ENCODE assay signal across 18 cellular contexts in genomic region chr10:129768437-129769355, GRCh38.
DNase-seq lines count a peak whose midpoint lies in the region; ATAC-seq and TF ChIP-seq lines count a peak whose summit lies in the region.
"Had no signal": no experiment of that assay in that cellular context is flagged by ENCODE, and none has a peak within 500 bp of the region (broad histone marks: within the 10 kb centered on the region; RNA-seq: fewer than 3 reads in every experiment).

No MANE protein-coding gene starts in this region.

- H3K9me3 Mint-ChIP-seq in activated naive CD8-positive, alpha-beta T cell treated with anti-CD3 and anti-CD28 coated beads, Interleukin-2, amount 50 U/mL, for 24 hours, result no peaks in the 10 kb centered on the region
- H3K9me3 Mint-ChIP-seq: activated naive CD4-positive, alpha-beta T cell treated with anti-CD3 and anti-CD28 coated beads, Interleukin-2, amount 50 U/mL, for 24 hours had no signal

- ATAC-seq in sciatic nerve, result no peak
- ATAC-seq in HG03378 (IDR thresholded peaks at IDR 0.05; ENCODE audit: unreplicated experiment), result no peak
- ATAC-seq in activated naive CD8-positive, alpha-beta T cell treated with anti-CD3 and anti-CD28 coated beads, Interleukin-2, amount 50 U/mL, for 24 hours, result no peak

- H3K36me3 Mint-ChIP-seq in activated naive CD8-positive, alpha-beta T cell treated with anti-CD3 and anti-CD28 coated beads, Interleukin-2, amount 50 U/mL, for 24 hours (ENCODE audit: low read depth), result peaks cover 27% of the 10 kb centered on the region

- intact Hi-C loops in sciatic nerve (cut with DNase I), result no loop called here

- H3K27me3 Mint-ChIP-seq in activated naive CD8-positive, alpha-beta T cell treated with anti-CD3 and anti-CD28 coated beads, Interleukin-2, amount 50 U/mL, for 24 hours, result no peaks in the 10 kb centered on the region
- H3K27me3 Mint-ChIP-seq: activated naive CD4-positive, alpha-beta T cell treated with anti-CD3 and anti-CD28 coated beads, Interleukin-2, amount 50 U/mL, for 24 hours; naive B cell had no signal

- no peaks in the 10 kb centered on the region for H3K4me1 Mint-ChIP-seq in activated naive CD8-positive, alpha-beta T cell treated with anti-CD3 and anti-CD28 coated beads, Interleukin-2, amount 50 U/mL, for 24 hours
- H3K4me1 Mint-ChIP-seq: activated naive CD4-positive, alpha-beta T cell treated with anti-CD3 and anti-CD28 coated beads, Interleukin-2, amount 50 U/mL, for 24 hours had no signal

- peak; percentile 16 for DNase-seq in DMS 273 (lab: John Stamatoyannopoulos, UW; ENCODE audit: unreplicated experiment)
- no peak for DNase-seq in DMS 273 treated with DMSO at 0.1 percent for 48 hours (lab: John Stamatoyannopoulos, UW)
- peak; percentile 82 for DNase-seq in iPS-NIHi11 (ENCODE audit: low spot score)
- DNase-seq in sciatic nerve (ENCODE audit: low spot score), result peak; percentile 42
- DNase-seq in activated naive CD8-positive, alpha-beta T cell treated with anti-CD3 and anti-CD28 coated beads, Interleukin-2, amount 50 U/mL, for 24 hours, result no peak
- no peak for DNase-seq in amniotic stem cell (lab: John Stamatoyannopoulos, UW)
- DNase-seq: brain microvascular endothelial cell, left ventricle myocardium inferior, naive B cell, NCI-H2029, NCI-H526, retina, RPMI8226, T-helper 1 cell had no signal

- TF ChIP-seq CTCF in VCaP (conservative IDR thresholded peaks at IDR 0.05), result peak; percentile 14; the same call in 1 of the 2 replicates

- H3K4me3 Mint-ChIP-seq in activated naive CD8-positive, alpha-beta T cell treated with anti-CD3 and anti-CD28 coated beads, Interleukin-2, amount 50 U/mL, for 24 hours, result no peak overlapping the region
- H3K4me3 Mint-ChIP-seq: activated naive CD4-positive, alpha-beta T cell treated with anti-CD3 and anti-CD28 coated beads, Interleukin-2, amount 50 U/mL, for 24 hours; naive B cell had no signal

- no peak overlapping the region for H3K27ac ChIP-seq in VCaP
- H3K27ac ChIP-seq: 22Rv1, brain microvascular endothelial cell, left ventricle myocardium inferior had no signal

- no peak overlapping the region for H3K27ac Mint-ChIP-seq in activated naive CD8-positive, alpha-beta T cell treated with anti-CD3 and anti-CD28 coated beads, Interleukin-2, amount 50 U/mL, for 24 hours
- H3K27ac Mint-ChIP-seq: activated naive CD4-positive, alpha-beta T cell treated with anti-CD3 and anti-CD28 coated beads, Interleukin-2, amount 50 U/mL, for 24 hours had no signal

Comparison
In these comparisons a context has a peak if more than half of its experiments do, and no peak if none do; other contexts are left out.
1. DNase-seq: peak in DMS 273 (single experiment), iPS-NIHi11 (single experiment) and sciatic nerve (single experiment); none in DMS 273 treated with DMSO at 0.1 percent for 48 hours (single experiment), activated naive CD8-positive, alpha-beta T cell treated with anti-CD3 and anti-CD28 coated beads, Interleukin-2, amount 50 U/mL, for 24 hours (single experiment) and amniotic stem cell (single experiment).